In the genomic region with DNA sequence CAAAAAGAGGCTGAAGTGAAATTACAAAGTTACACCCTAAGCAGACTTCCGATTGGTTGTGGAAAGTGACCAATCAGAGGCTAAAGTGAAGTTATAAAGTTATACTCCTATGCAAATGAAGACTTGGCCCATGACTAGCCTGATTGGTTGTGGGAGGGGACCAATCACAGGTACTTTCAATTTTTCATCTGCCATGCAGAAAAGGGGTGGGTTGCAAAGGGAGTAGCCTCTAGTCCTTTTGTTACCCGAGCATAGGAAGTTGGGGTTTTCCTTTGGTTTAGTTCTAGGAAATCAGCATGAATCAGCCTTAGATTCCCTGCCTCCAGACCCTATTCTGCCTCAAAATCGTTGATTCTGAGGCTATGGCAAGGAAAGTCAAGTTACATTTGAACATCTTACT, we compare ENCODE assay signal across 15 cellular contexts. TPM values are rescaled to one million over a fixed set of nuclear protein-coding genes. Genes with fewer than 3 reads are reported as not detected.
DNase-seq lines count a peak whose midpoint lies in the region; ATAC-seq and TF ChIP-seq lines count a peak whose summit lies in the region.
"Had no signal": no experiment of that assay in that cellular context is flagged by ENCODE, and none has a peak within 500 bp of the region (broad histone marks: within the 10 kb centered on the region; RNA-seq: fewer than 3 reads in every experiment).

No MANE protein-coding gene starts in this region.

- DNase-seq in activated naive CD8-positive, alpha-beta T cell treated with anti-CD3 and anti-CD28 coated beads, Interleukin-2, amount 10 ng/mL, durations not matched to agents 7 days and 5 days = no peak
- DNase-seq in activated naive CD8-positive, alpha-beta T cell treated with anti-CD3 and anti-CD28 coated beads for 36 hours = no peak
- DNase-seq in OCI-M1 (lab: John Stamatoyannopoulos, UW) = peak; percentile 95
- DNase-seq in choroid plexus epithelial cell (ENCODE audit: low read depth) = peak; percentile 25
- DNase-seq in GM10248 (ENCODE audit: extremely low spot score) = no peak
- no peak for DNase-seq in NCI-H1417 treated with DMSO at 0.1 percent for 48 hours (lab: John Stamatoyannopoulos, UW)
- DNase-seq: caudate nucleus, islet precursor cell, NCI-H1105 treated with DMSO at 0.1 percent for 48 hours, NCI-H345, right cardiac atrium, testis had no signal

- CTCF ChIA-PET in GM10248 (lab: Yijun Ruan, JAX) = interaction anchor here (2.7 kb wide), 1 partner anchor 8 kb away, joined by 10 read pairs; no protein-coding TSS in a partner anchor

- no peaks in the 10 kb centered on the region for H3K27me3 Mint-ChIP-seq in activated naive CD8-positive, alpha-beta T cell treated with anti-CD3 and anti-CD28 coated beads, Interleukin-2, amount 10 ng/mL, durations not matched to agents 7 days and 5 days
- H3K27me3 Mint-ChIP-seq in activated naive CD8-positive, alpha-beta T cell treated with anti-CD3 and anti-CD28 coated beads for 36 hours = no peaks in the 10 kb centered on the region

- peak overlapping the region; percentile 63 for H3K27ac Mint-ChIP-seq in activated naive CD8-positive, alpha-beta T cell treated with anti-CD3 and anti-CD28 coated beads, Interleukin-2, amount 10 ng/mL, durations not matched to agents 7 days and 5 days
- no peak overlapping the region for H3K27ac Mint-ChIP-seq in activated naive CD8-positive, alpha-beta T cell treated with anti-CD3 and anti-CD28 coated beads for 36 hours

- H3K9me3 Mint-ChIP-seq in activated naive CD8-positive, alpha-beta T cell treated with anti-CD3 and anti-CD28 coated beads, Interleukin-2, amount 10 ng/mL, durations not matched to agents 7 days and 5 days = peaks cover 7% of the 10 kb centered on the region
- H3K9me3 Mint-ChIP-seq in activated naive CD8-positive, alpha-beta T cell treated with anti-CD3 and anti-CD28 coated beads for 36 hours = no peaks in the 10 kb centered on the region

- POLR2A ChIA-PET in activated naive CD8-positive, alpha-beta T cell treated with anti-CD3 and anti-CD28 coated beads, Interleukin-2, amount 10 ng/mL, durations not matched to agents 7 days and 5 days (lab: Charles Lee) = interaction anchor here (0.7 kb wide), 1 partner anchor 349 kb away, joined by 5 read pairs; no protein-coding TSS in a partner anchor
- POLR2A ChIA-PET in GM10248 (lab: Yijun Ruan, JAX) = no interaction called here

- peak; percentile 71 for ATAC-seq in activated naive CD8-positive, alpha-beta T cell treated with anti-CD3 and anti-CD28 coated beads, Interleukin-2, amount 10 ng/mL, durations not matched to agents 7 days and 5 days (ENCODE audit: low read depth)
- no peak for ATAC-seq in GM21619 (IDR thresholded peaks at IDR 0.05; ENCODE audit: unreplicated experiment)
- ATAC-seq in GM21529 (IDR thresholded peaks at IDR 0.05; ENCODE audit: unreplicated experiment) = no peak

- TF ChIP-seq CTCF in choroid plexus epithelial cell (conservative IDR thresholded peaks at IDR 0.05; ENCODE audit: low read depth, low read length) (no peak), GM10248 (IDR thresholded peaks at IDR 0.05; ENCODE audit: control extremely low read depth, extremely low read depth, low read depth, missing control alignments) (no peak)

- peak overlapping the region; percentile 60 for H3K4me3 Mint-ChIP-seq in activated naive CD8-positive, alpha-beta T cell treated with anti-CD3 and anti-CD28 coated beads, Interleukin-2, amount 10 ng/mL, durations not matched to agents 7 days and 5 days
- H3K4me3 Mint-ChIP-seq in activated naive CD8-positive, alpha-beta T cell treated with anti-CD3 and anti-CD28 coated beads for 36 hours = no peak overlapping the region

- H3K4me3 ChIP-seq in choroid plexus epithelial cell (ENCODE audit: low read depth, low read length) = no peak overlapping the region
- H3K4me3 ChIP-seq: SK-N-MC, testis had no signal

- H3K4me1 Mint-ChIP-seq in activated naive CD8-positive, alpha-beta T cell treated with anti-CD3 and anti-CD28 coated beads, Interleukin-2, amount 10 ng/mL, durations not matched to agents 7 days and 5 days = peaks cover 22% of the 10 kb centered on the region
- H3K4me1 Mint-ChIP-seq in activated naive CD8-positive, alpha-beta T cell treated with anti-CD3 and anti-CD28 coated beads for 36 hours = peaks cover 15% of the 10 kb centered on the region

- peaks cover 8% of the 10 kb centered on the region for H3K36me3 Mint-ChIP-seq in activated naive CD8-positive, alpha-beta T cell treated with anti-CD3 and anti-CD28 coated beads, Interleukin-2, amount 10 ng/mL, durations not matched to agents 7 days and 5 days
- peaks cover 7% of the 10 kb centered on the region for H3K36me3 Mint-ChIP-seq in activated naive CD8-positive, alpha-beta T cell treated with anti-CD3 and anti-CD28 coated beads for 36 hours

RNA-seq across cellular contexts. Expression of gene CSTF3, which starts 18.2 kb away (rescaled TPM):
- 10 to 100 TPM; 27.4 to 29.5 TPM for total RNA-seq in activated naive CD8-positive, alpha-beta T cell treated with anti-CD3 and anti-CD28 coated beads, Interleukin-2, amount 10 ng/mL, durations not matched to agents 7 days and 5 days
- 10 to 100 TPM; 38.7 to 45.1 TPM for total RNA-seq in activated naive CD8-positive, alpha-beta T cell treated with anti-CD3 and anti-CD28 coated beads for 36 hours

Comparison
In these comparisons a context has a peak if more than half of its experiments do, and no peak if none do; other contexts are left out.
1. DNase-seq: peak in OCI-M1 (single experiment) and choroid plexus epithelial cell (single experiment); none in activated naive CD8-positive, alpha-beta T cell treated with anti-CD3 and anti-CD28 coated beads, Interleukin-2, amount 10 ng/mL, durations not matched to agents 7 days and 5 days (single experiment), activated naive CD8-positive, alpha-beta T cell treated with anti-CD3 and anti-CD28 coated beads for 36 hours (single experiment), GM10248 (single experiment) and NCI-H1417 treated with DMSO at 0.1 percent for 48 hours (single experiment).